In the genomic region with DNA sequence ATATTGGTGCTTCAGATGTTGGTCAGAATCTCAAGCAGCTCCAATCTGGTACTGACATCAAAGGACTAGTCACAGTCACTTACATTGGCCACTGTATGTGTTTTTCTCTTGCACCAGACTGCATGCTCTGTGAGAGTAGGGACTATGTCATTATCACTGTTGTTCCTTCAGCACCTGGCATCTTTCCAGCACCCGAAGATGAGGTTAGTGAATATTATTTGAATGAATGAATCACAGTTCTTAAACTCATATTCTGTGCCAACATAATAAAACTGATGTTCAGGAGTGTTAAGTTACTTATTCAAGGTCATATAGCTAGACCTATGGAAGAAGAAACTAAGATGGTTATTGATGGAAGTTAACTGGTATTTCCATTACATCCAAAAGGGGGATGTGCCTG, we compare ENCODE assay signal across 21 cellular contexts.
A peak's percentile ranks its signal among the peaks of the same experiment; 100 is the strongest.
DNase-seq lines count a peak whose midpoint lies in the region; ATAC-seq and TF ChIP-seq lines count a peak whose summit lies in the region.
"Had no signal": no experiment of that assay in that cellular context is flagged by ENCODE, and none has a peak within 500 bp of the region (broad histone marks: within the 10 kb centered on the region; RNA-seq: fewer than 3 reads in every experiment).

No MANE protein-coding gene starts in this region.

- H3K56ac ChIP-seq in IMR-90 (ENCODE audit: extremely low read depth, insufficient read depth, low read length) = no peak overlapping the region

- H3K9me1 ChIP-seq in IMR-90 (ENCODE audit: insufficient read depth, low read length) = no peaks in the 10 kb centered on the region

- TF ChIP-seq CTCF in IMR-90 (conservative IDR thresholded peaks at IDR 0.05; ENCODE audit: low read depth, low read length) (no peak), cardiac fibroblast (IDR thresholded peaks at IDR 0.05; ENCODE audit: low read depth, low read length) (no peak)

- no peak overlapping the region for H3K4ac ChIP-seq in IMR-90 (ENCODE audit: low read depth, low read length)
- H3K4ac ChIP-seq in trophoblast cell (ENCODE audit: low read depth, low read length) = no peak overlapping the region

- peak; percentile 52 for DNase-seq in EL
- peak; percentile 58 for DNase-seq in IMR-90
- DNase-seq in cardiac fibroblast (ENCODE audit: low read depth in 2 of 2) = peak; percentile 47 to 75
- DNase-seq in myocyte (ENCODE audit: low read depth) = peak; percentile 13
- no peak for DNase-seq in trophoblast cell
- DNase-seq in caudate nucleus (lab: John Stamatoyannopoulos, UW) = no peak
- DNase-seq: activated CD8-positive, alpha-beta T cell treated with anti-CD3 and anti-CD28 coated beads for 36 hours; activated naive CD8-positive, alpha-beta T cell treated with anti-CD3 and anti-CD28 coated beads for 36 hours; activated T-cell treated with anti-CD3 and anti-CD28 coated beads, Interleukin-2, amount 50 U/mL, for 48 hours; effector CD8-positive, alpha-beta T cell; left lung; NCI-H1092; pancreas; SHP77; stimulated activated CD4-positive, alpha-beta T cell treated with anti-CD3 and anti-CD28 coated beads, Interleukin-4, amount 100 ng/mL, for 4 hours; T-helper 17 cell had no signal

- H4K5ac ChIP-seq in IMR-90 (ENCODE audit: low read depth, low read length) = no peak overlapping the region

- H4K91ac ChIP-seq in IMR-90 (ENCODE audit: insufficient read depth, low read depth, low read length) (no peak overlapping the region), trophoblast cell (ENCODE audit: low read depth, low read length) (no peak overlapping the region)

- H3K9ac ChIP-seq in IMR-90 (ENCODE audit: low read depth, low read length) (no peak overlapping the region), trophoblast cell (ENCODE audit: low read length) (no peak overlapping the region)

- H2AFZ ChIP-seq in IMR-90 (replicated peaks; ENCODE audit: low read length, poor library complexity) (no peak overlapping the region), trophoblast cell (ENCODE audit: insufficient read depth, low read length, poor library complexity) (no peak overlapping the region)
- H2AFZ ChIP-seq: GM23338 had no signal

- H2BK20ac ChIP-seq in IMR-90 (ENCODE audit: low read depth, low read length) = no peak overlapping the region

- no TSS peak for BruUV-seq in IMR-90 (replicated peaks; lab: Mats Ljungman, UMichigan)

- no peaks in the 10 kb centered on the region for H3K36me3 ChIP-seq in IMR-90 (ENCODE audit: control insufficient read depth, insufficient read depth, low read length)
- no peaks in the 10 kb centered on the region for H3K36me3 ChIP-seq in trophoblast cell (ENCODE audit: control insufficient read depth in 1 of 2, insufficient read depth in 2 of 2, low read length in 2 of 2)
- H3K36me3 ChIP-seq: left lung, pancreas, suprapubic skin had no signal

- in situ Hi-C loops in IMR-90 (cut with MboI; ENCODE audit: low sequenced_read_pairs) = no loop called here

- H4K12ac ChIP-seq in trophoblast cell (ENCODE audit: low read depth, low read length) = no peak overlapping the region

- no peak overlapping the region for H2BK15ac ChIP-seq in IMR-90 (ENCODE audit: low read depth, low read length)

- H3K27ac ChIP-seq in IMR-90 (ENCODE audit: insufficient read depth, low read length) (no peak overlapping the region), trophoblast cell (ENCODE audit: low read depth, low read length) (no peak overlapping the region), caudate nucleus (ENCODE audit: low read depth, low read length) (no peak overlapping the region)
- H3K27ac ChIP-seq: foreskin keratinocyte, left lung, pancreas, suprapubic skin had no signal

- H3K27me3 ChIP-seq in IMR-90 (ENCODE audit: control insufficient read depth, insufficient read depth, low read length) = no peaks in the 10 kb centered on the region
- H3K27me3 ChIP-seq in trophoblast cell (ENCODE audit: insufficient read depth, low read length) = no peaks in the 10 kb centered on the region
- H3K27me3 ChIP-seq: foreskin keratinocyte, left lung, suprapubic skin had no signal

- no peak for TF ChIP-seq POLR2A in IMR-90 (IDR thresholded peaks at IDR 0.05; ENCODE audit: low read depth, low read length)

- no CpG with 5 or more reads among the region's 1 CpG for WGBS in IMR-90 (ENCODE audit: extremely low coverage in 2 of 2, insufficient read length in 1 of 2), 2 experiments
- WGBS in trophoblast cell (ENCODE audit: extremely low coverage, insufficient coverage, insufficient read length) = no CpG with 5 or more reads among the region's 1 CpG

- H2AK9ac ChIP-seq in IMR-90 (replicated peaks; ENCODE audit: low read depth, low read length, poor library complexity) = no peak overlapping the region

- H3K4me2 ChIP-seq in IMR-90 (ENCODE audit: low read depth, low read length) = no peak overlapping the region
- H3K4me2 ChIP-seq in trophoblast cell (ENCODE audit: low read length) = no peak overlapping the region
- H3K4me2 ChIP-seq: GM23338 had no signal

- no peaks in the 10 kb centered on the region for H4K20me1 ChIP-seq in IMR-90 (ENCODE audit: insufficient read depth, low read length)

- no peak overlapping the region for H3K23ac ChIP-seq in IMR-90 (ENCODE audit: low read depth, low read length)
- no peak overlapping the region for H3K23ac ChIP-seq in trophoblast cell (ENCODE audit: low read length)

- no peak overlapping the region for H3K4me3 ChIP-seq in IMR-90 (ENCODE audit: insufficient read depth, low read depth, low read length)
- H3K4me3 ChIP-seq in cardiac fibroblast (replicated peaks in 1 of 2; ENCODE audit: low read depth in 2 of 2, low read length in 2 of 2) = no peak overlapping the region
- no peak overlapping the region for H3K4me3 ChIP-seq in trophoblast cell (ENCODE audit: low read depth, low read length)
- H3K4me3 ChIP-seq: GM23338, left lung, pancreas, suprapubic skin had no signal

- POLR2A ChIA-PET in IMR-90 (lab: Charles Lee; ENCODE audit: unreplicated experiment) = no interaction called here

- no peak overlapping the region for H3K18ac ChIP-seq in IMR-90 (ENCODE audit: low read depth, low read length)
- H3K18ac ChIP-seq in trophoblast cell (ENCODE audit: low read length) = no peak overlapping the region

- intact Hi-C loops in IMR-90 (cut with micrococcal nuclease) = no loop called here

- H2BK5ac ChIP-seq in IMR-90 (ENCODE audit: low read depth, low read length, poor library complexity, severe bottlenecking) (no peak overlapping the region), trophoblast cell (ENCODE audit: low read depth, low read length, poor library complexity) (no peak overlapping the region)

- no peak overlapping the region for H4K8ac ChIP-seq in IMR-90 (ENCODE audit: low read depth in 2 of 2, low read length in 2 of 2)
- no peak overlapping the region for H4K8ac ChIP-seq in trophoblast cell (ENCODE audit: low read depth, low read length)

- no peak overlapping the region for H2BK120ac ChIP-seq in IMR-90 (ENCODE audit: low read depth, low read length)
- no peak overlapping the region for H2BK120ac ChIP-seq in trophoblast cell (ENCODE audit: insufficient read depth, low read length, poor library complexity)

- ATAC-seq in IMR-90 (ENCODE audit: low read depth) (no peak; the same call in 1 of the 2 replicates), HG03520 (IDR thresholded peaks at IDR 0.05; ENCODE audit: unreplicated experiment) (no peak)
- ATAC-seq: activated CD8-positive, alpha-beta T cell treated with anti-CD3 and anti-CD28 coated beads for 36 hours; foreskin keratinocyte; GM23338; left lung; pancreas; T-helper 17 cell; WTC11 had no signal

- no peaks in the 10 kb centered on the region for H3K79me1 ChIP-seq in IMR-90 (ENCODE audit: low read depth in 1 of 2, low read length in 2 of 2)
- H3K79me1 ChIP-seq in trophoblast cell (ENCODE audit: low read length) = peaks cover 2% of the 10 kb centered on the region

- no peak for TF ChIP-seq RAD21 in IMR-90 (IDR thresholded peaks at IDR 0.05; ENCODE audit: low read length)

- no peaks in the 10 kb centered on the region for H3K79me2 ChIP-seq in trophoblast cell (ENCODE audit: control insufficient read depth, insufficient read depth, low read length, poor library complexity)

- H3K9me3 ChIP-seq in IMR-90 (ENCODE audit: control insufficient read depth, insufficient read depth, low read length) = no peaks in the 10 kb centered on the region
- no peaks in the 10 kb centered on the region for H3K9me3 ChIP-seq in trophoblast cell (ENCODE audit: insufficient read depth, low read depth, low read length)
- H3K9me3 ChIP-seq: left lung, pancreas, suprapubic skin had no signal

- H3K4me1 ChIP-seq in IMR-90 (ENCODE audit: control insufficient read depth, insufficient read depth, low read length) = no peaks in the 10 kb centered on the region
- no peaks in the 10 kb centered on the region for H3K4me1 ChIP-seq in trophoblast cell (ENCODE audit: control insufficient read depth in 1 of 2, insufficient read depth in 2 of 2, low read length in 2 of 2)
- H3K4me1 ChIP-seq: foreskin keratinocyte, left lung, pancreas, suprapubic skin had no signal

- H2BK12ac ChIP-seq in trophoblast cell (ENCODE audit: low read length) = no peak overlapping the region

- H2AK5ac ChIP-seq in IMR-90 (ENCODE audit: low read depth, low read length) = no peak overlapping the region
- H2AK5ac ChIP-seq in trophoblast cell (ENCODE audit: low read length) = no peak overlapping the region

- CTCF ChIA-PET in IMR-90 (lab: Yijun Ruan, JAX) = no interaction called here

- H3K14ac ChIP-seq in IMR-90 (replicated peaks; ENCODE audit: low read depth, low read length) (no peak overlapping the region), trophoblast cell (ENCODE audit: low read length) (no peak overlapping the region)

- dilution Hi-C loops in IMR-90 (cut with HindIII; ENCODE audit: low sequenced_read_pairs, unreplicated experiment) = no loop called here

TF ChIP-seq in IMR-90, 13 proteins besides CTCF, POLR2A, EP300 and RAD21 (continues in another document):
- TF ChIP-seq, protein P1, sequence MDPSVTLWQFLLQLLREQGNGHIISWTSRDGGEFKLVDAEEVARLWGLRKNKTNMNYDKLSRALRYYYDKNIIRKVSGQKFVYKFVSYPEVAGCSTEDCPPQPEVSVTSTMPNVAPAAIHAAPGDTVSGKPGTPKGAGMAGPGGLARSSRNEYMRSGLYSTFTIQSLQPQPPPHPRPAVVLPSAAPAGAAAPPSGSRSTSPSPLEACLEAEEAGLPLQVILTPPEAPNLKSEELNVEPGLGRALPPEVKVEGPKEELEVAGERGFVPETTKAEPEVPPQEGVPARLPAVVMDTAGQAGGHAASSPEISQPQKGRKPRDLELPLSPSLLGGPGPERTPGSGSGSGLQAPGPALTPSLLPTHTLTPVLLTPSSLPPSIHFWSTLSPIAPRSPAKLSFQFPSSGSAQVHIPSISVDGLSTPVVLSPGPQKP (IDR thresholded peaks at IDR 0.05; ENCODE audit: borderline replicate concordance, low read depth, low read length) = no peak
- TF ChIP-seq RFX5 (IDR thresholded peaks at IDR 0.05; ENCODE audit: low read depth, low read length) (no peak), FOS (IDR thresholded peaks at IDR 0.05; ENCODE audit: low read depth, low read length) (no peak), MAZ (IDR thresholded peaks at IDR 0.05; ENCODE audit: borderline replicate concordance, low read depth, low read length) (no peak), MXI1 (IDR thresholded peaks at IDR 0.05; ENCODE audit: borderline replicate concordance, low read depth, low read length) (no peak), MAFK (IDR thresholded peaks at IDR 0.05; ENCODE audit: low read depth, low read length) (no peak), RCOR1 (IDR thresholded peaks at IDR 0.05; ENCODE audit: insufficient replicate concordance, low read length) (no peak), NFE2L2 (IDR thresholded peaks at IDR 0.05; ENCODE audit: low read depth, low read length) (no peak)

Comparison
In these comparisons a context has a peak if more than half of its experiments do, and no peak if none do; other contexts are left out.
1. DNase-seq: peak in EL (single experiment), IMR-90 (single experiment), cardiac fibroblast (2 of 2) and myocyte (single experiment); none in trophoblast cell (0 of 2) and caudate nucleus (0 of 61).